ENCODE assay signal across 8 cellular contexts in genomic region chr6:13924949-13925881, GRCh38. TPM values are rescaled to one million over a fixed set of nuclear protein-coding genes. Genes with fewer than 3 reads are reported as not detected.
DNase-seq lines count a peak whose midpoint lies in the region; ATAC-seq, FAIRE-seq and TF ChIP-seq lines count a peak whose summit lies in the region.

TSS of gene RNF182 (plus strand) at chr6:13924952. CDS start at chr6:13977120, 52,168 bp downstream.

- TF ChIP-seq CTCF in GM10248 (IDR thresholded peaks at IDR 0.05; ENCODE audit: control extremely low read depth, extremely low read depth, low read depth, missing control alignments) (no peak), Panc1 (IDR thresholded peaks at IDR 0.05) (no peak), bronchial epithelial cell (IDR thresholded peaks at IDR 0.05; ENCODE audit: insufficient read depth, low read length, severe bottlenecking) (no peak), suprapubic skin (IDR thresholded peaks at IDR 0.05) (no peak)

- BruUV-seq in Panc1 (replicated peaks; lab: Mats Ljungman, UMichigan) = TSS peak; percentile 78

- CTCF ChIA-PET in GM10248 (lab: Yijun Ruan, JAX) = interaction anchor here (1.4 to 3.5 kb wide), 4 partner anchors 16 to 142 kb away, joined by 3 to 15 read pairs (median 11); no protein-coding TSS in a partner anchor
- CTCF ChIA-PET in Panc1 (lab: Charles Lee) = no interaction called here

- in situ Hi-C loops in Panc1 (cut with HindIII; ENCODE audit: low pct_unique_long_range_greater_than_20kb, low sequenced_read_pairs) = no loop called here

- peak within 1 kb of the TSS; percentile 84 for H3K27ac ChIP-seq in Panc1 (ENCODE audit: low read length)
- H3K27ac ChIP-seq in suprapubic skin = no peak within 1 kb of the TSS

- DNase-seq in 8988T (peak; percentile 66), GM10248 (ENCODE audit: extremely low spot score) (peak; percentile 72), Panc1 (ENCODE audit: low read depth, low spot score) (no peak), bronchial epithelial cell (ENCODE audit: low read depth) (no peak), left lobe of liver (ENCODE audit: low spot score) (no peak), suprapubic skin (ENCODE audit: low spot score in 2 of 2) (no peak), kidney glomerular epithelial cell (lab: John Stamatoyannopoulos, UW) (no peak)
- DNase-seq in effector CD8-positive, alpha-beta T cell (lab: John Stamatoyannopoulos, UW) = no peak

- no peak for TF ChIP-seq EP300 in suprapubic skin (IDR thresholded peaks at IDR 0.05)

- H3K4me3 ChIP-seq in Panc1 (ENCODE audit: low read depth in 2 of 2, low read length in 2 of 2) = peak within 1 kb of the TSS; percentile 72 to 83
- peak within 1 kb of the TSS; percentile 18 for H3K4me3 ChIP-seq in bronchial epithelial cell (ENCODE audit: low read depth, low read length)
- peak within 1 kb of the TSS; percentile 54 for H3K4me3 ChIP-seq in suprapubic skin

- WGBS in suprapubic skin = 7% methylated on average over 22 of the region's 65 CpGs

- POLR2A ChIA-PET in GM10248 (lab: Yijun Ruan, JAX) = no interaction called here
- POLR2A ChIA-PET in Panc1 (lab: Charles Lee) = interaction anchor here (0.6 kb wide), 1 partner anchor 285 kb away, joined by 3 read pairs; no protein-coding TSS in a partner anchor

- H3K36me3 ChIP-seq in Panc1 (ENCODE audit: control insufficient read depth, insufficient read depth, low read length) (no peaks in the 10 kb centered on the region; the same call in 1 of the 2 replicates), bronchial epithelial cell (ENCODE audit: control insufficient read depth, insufficient read depth, low read length) (no peaks in the 10 kb centered on the region), suprapubic skin (no peaks in the 10 kb centered on the region)

- no peaks in the 10 kb centered on the region for H3K27me3 ChIP-seq in Panc1 (ENCODE audit: control insufficient read depth, insufficient read depth, low read length)
- peaks cover 30% of the 10 kb centered on the region for H3K27me3 ChIP-seq in bronchial epithelial cell (ENCODE audit: control insufficient read depth, insufficient read depth, low read length)
- peaks cover 57% of the 10 kb centered on the region for H3K27me3 ChIP-seq in suprapubic skin

- ATAC-seq in Panc1 (0 out of 2 replicates have a peak, but pooled peaks have one; percentile 14), left lobe of liver (peak; percentile 65)

- TF ChIP-seq POLR2A in suprapubic skin (IDR thresholded peaks at IDR 0.05) = no peak

- no peaks in the 10 kb centered on the region for H3K9me3 ChIP-seq in Panc1 (ENCODE audit: control insufficient read depth, insufficient read depth, low read depth, low read length)
- H3K9me3 ChIP-seq in suprapubic skin = no peaks in the 10 kb centered on the region

- no peak for FAIRE-seq in bronchial epithelial cell (lab: Jason Lieb, UNC)

- intact Hi-C loops in Panc1 (cut with micrococcal nuclease; ENCODE audit: unreplicated experiment) = loop anchor here (5.0 kb wide), 1 partner anchor 127 kb away; no protein-coding TSS in a partner anchor

- peaks cover 17% of the 10 kb centered on the region for H3K4me1 ChIP-seq in Panc1 (ENCODE audit: control insufficient read depth, insufficient read depth, low read length)
- H3K4me1 ChIP-seq in suprapubic skin = peaks cover 19% of the 10 kb centered on the region

RNA-seq across cellular contexts. Expression of gene RNF182, which starts in this region (rescaled TPM):
- total RNA-seq in Panc1 (2021; ENCODE audit: unreplicated experiment) (22.2 TPM), bronchial epithelial cell (0.13 TPM in 1 of 2 replicates, not detected in the other), left lobe of liver (0.05 TPM), suprapubic skin (1 to 10 TPM in 1 of 4 donors, under 1 TPM in 3; 0.11 to 1.0 (median 0.83) TPM)
- polyA plus RNA-seq in Panc1 (2012; ENCODE audit: insufficient read length) = 11.5 TPM

Comparison
In these comparisons a context has a peak if more than half of its experiments do, and no peak if none do; other contexts are left out.
1. RNA of gene RNF182 (total RNA-seq): 22.2 TPM in Panc1 (single experiment); 0.11 to 1.0 TPM in suprapubic skin, 0.05 TPM in left lobe of liver (single experiment) and 0.13 TPM in bronchial epithelial cell; every median in the first group is over 10 times any median in the second.
2. Peak in ATAC-seq in left lobe of liver; RNA of the gene not detected or under 1 TPM.
3. DNase-seq: peak in 8988T (single experiment) and GM10248 (single experiment); none in Panc1 (single experiment), bronchial epithelial cell (single experiment), left lobe of liver (single experiment), suprapubic skin (0 of 2), effector CD8-positive, alpha-beta T cell (single experiment) and kidney glomerular epithelial cell (single experiment).
4. H3K4me3 ChIP-seq: peak in every context shown above with its lines; median percentile 78 in Panc1; 54 in suprapubic skin; 18 in bronchial epithelial cell.